ENCODE assay signal across 9 cellular contexts in genomic region chr16:57422026-57422944, GRCh38. TPM values are rescaled to one million over a fixed set of nuclear protein-coding genes. Genes with fewer than 3 reads are reported as not detected.
DNase-seq lines count a peak whose midpoint lies in the region; ATAC-seq and TF ChIP-seq lines count a peak whose summit lies in the region.
"Had no signal": no experiment of that assay in that cellular context is flagged by ENCODE, and none has a peak within 500 bp of the region (broad histone marks: within the 10 kb centered on the region; RNA-seq: fewer than 3 reads in every experiment).

No MANE protein-coding gene starts in this region.

- H3K9me3 ChIP-seq in AG04450 (ENCODE audit: control insufficient read depth, insufficient read depth, low read length) (no peaks in the 10 kb centered on the region), PC-3 (ENCODE audit: low read length) (no peaks in the 10 kb centered on the region), neural progenitor cell (ENCODE audit: low read depth) (no peaks in the 10 kb centered on the region)

- H2AFZ ChIP-seq in PC-3 (ENCODE audit: low read length) (no peak overlapping the region), neural progenitor cell (replicated peaks) (no peak overlapping the region)

- no peak overlapping the region for H3K4me3 Mint-ChIP-seq in neural progenitor cell
- H3K4me3 Mint-ChIP-seq: stimulated activated naive B cell treated with anti-CD40 and anti-IgM and Interleukin-4, amounts not matched to agents 10 μg/mL and 1 μg/mL and 100 μg/mL, for 72 hours had no signal

- peak; percentile 55 for ATAC-seq in PC-3
- no peak for ATAC-seq in GM21367 (IDR thresholded peaks at IDR 0.05; ENCODE audit: unreplicated experiment)
- ATAC-seq in HG03342 (IDR thresholded peaks at IDR 0.05; ENCODE audit: unreplicated experiment), result no peak
- no peak for ATAC-seq in GM21360 (IDR thresholded peaks at IDR 0.05; ENCODE audit: unreplicated experiment)

- TF ChIP-seq CTCF in AG04450 (IDR thresholded peaks at IDR 0.05; ENCODE audit: low read depth, low read length) (peak; percentile 86), PC-3 (conservative IDR thresholded peaks at IDR 0.05; ENCODE audit: low read depth, low read length) (peak; percentile 79), neural progenitor cell (IDR thresholded peaks at IDR 0.05) (peak; percentile 65)

- H3F3A ChIP-seq in PC-3 (ENCODE audit: low read length, unreplicated experiment), result no peaks in the 10 kb centered on the region
- peaks cover 7% of the 10 kb centered on the region for H3F3A ChIP-seq in neural progenitor cell (ENCODE audit: low read depth)

- no peaks in the 10 kb centered on the region for H3K27me3 ChIP-seq in AG04450 (ENCODE audit: control insufficient read depth, insufficient read depth, low read length)
- no peaks in the 10 kb centered on the region for H3K27me3 ChIP-seq in H7 (ENCODE audit: control insufficient read depth, insufficient read depth, low read length)
- H3K27me3 ChIP-seq in PC-3 (ENCODE audit: low read length), result no peaks in the 10 kb centered on the region
- H3K27me3 ChIP-seq in neural progenitor cell, result no peaks in the 10 kb centered on the region

- H3K4me1 Mint-ChIP-seq in neural progenitor cell, result peaks cover 23% of the 10 kb centered on the region

- intact Hi-C loops in PC-3 (cut with micrococcal nuclease), result loop anchor here (1.0 kb wide), 2 partner anchors 122 to 178 kb away; no protein-coding TSS in a partner anchor

- no peaks in the 10 kb centered on the region for H4K20me1 ChIP-seq in PC-3 (ENCODE audit: low read length)
- no peaks in the 10 kb centered on the region for H4K20me1 ChIP-seq in neural progenitor cell (ENCODE audit: low read depth)

- peaks cover 1% of the 10 kb centered on the region for H3K36me3 Mint-ChIP-seq in neural progenitor cell

- H3K4me1 ChIP-seq in PC-3 (ENCODE audit: insufficient read depth, low read length) (peaks cover 5% of the 10 kb centered on the region), neural progenitor cell (no peaks in the 10 kb centered on the region)

- BruUV-seq in PC-3 (replicated peaks; lab: Mats Ljungman, UMichigan), result no TSS peak

- DNase-seq in AG04450 (ENCODE audit: low read depth, low spot score) (peak; percentile 39), H7 (peak; percentile 71), PC-3 (peak; percentile 69), epidermal melanocyte (ENCODE audit: insufficient read length, low spot score) (peak; percentile 37), neural progenitor cell (ENCODE audit: low spot score) (peak; percentile 58)
- DNase-seq: stimulated activated naive B cell treated with anti-CD40 and anti-IgM and Interleukin-4, amounts not matched to agents 10 μg/mL and 1 μg/mL and 100 μg/mL, for 72 hours had no signal

- H3K9me2 ChIP-seq in PC-3 (replicated peaks; ENCODE audit: low read length), result no peaks in the 10 kb centered on the region

- H3K27ac ChIP-seq in AG04450 (ENCODE audit: low read depth, low read length), result no peak overlapping the region
- H3K27ac ChIP-seq in PC-3 (ENCODE audit: low read length), result no peak overlapping the region
- no peak overlapping the region for H3K27ac ChIP-seq in neural progenitor cell

- POLR2A ChIA-PET in AG04450 (lab: Yijun Ruan, JAX), result interaction anchor here (0.6 to 0.9 kb wide), 2 partner anchors 120 to 177 kb away, joined by 3 read pairs; partner anchors contain the start of gene ARL2BP
- POLR2A ChIA-PET in PC-3 (lab: Charles Lee; ENCODE audit: unreplicated experiment), result interaction anchor here (0.5 to 0.7 kb wide), 2 partner anchors 121 to 275 kb away, joined by 4 to 7 read pairs; no protein-coding TSS in a partner anchor

- peaks cover 2% of the 10 kb centered on the region for H3K9me3 Mint-ChIP-seq in neural progenitor cell
- H3K9me3 Mint-ChIP-seq: stimulated activated naive B cell treated with anti-CD40 and anti-IgM and Interleukin-4, amounts not matched to agents 10 μg/mL and 1 μg/mL and 100 μg/mL, for 72 hours had no signal

- H3K36me3 ChIP-seq in H7 (replicated peaks; ENCODE audit: control insufficient read depth, insufficient read depth, low read length) (no peaks in the 10 kb centered on the region), PC-3 (ENCODE audit: low read depth, low read length) (no peaks in the 10 kb centered on the region), neural progenitor cell (no peaks in the 10 kb centered on the region)

- H3K4me3 ChIP-seq in AG04450 (ENCODE audit: low read depth, low read length) (no peak overlapping the region), H7 (ENCODE audit: insufficient read depth, low read depth, low read length) (no peak overlapping the region), PC-3 (ENCODE audit: low read length) (no peak overlapping the region), neural progenitor cell (no peak overlapping the region)

- peak overlapping the region; percentile 27 for H3K27ac Mint-ChIP-seq in neural progenitor cell
- H3K27ac Mint-ChIP-seq: stimulated activated naive B cell treated with anti-CD40 and anti-IgM and Interleukin-4, amounts not matched to agents 10 μg/mL and 1 μg/mL and 100 μg/mL, for 72 hours had no signal

- peak overlapping the region; percentile 37; the same call in 1 of the 2 replicates for H3K4me2 ChIP-seq in PC-3 (ENCODE audit: low read length)
- H3K4me2 ChIP-seq in neural progenitor cell, result no peak overlapping the region

- H3K9ac ChIP-seq in PC-3 (ENCODE audit: low read length), result no peak overlapping the region
- H3K9ac ChIP-seq in neural progenitor cell, result no peak overlapping the region

- H3K79me2 ChIP-seq in PC-3 (ENCODE audit: low read length) (no peaks in the 10 kb centered on the region), neural progenitor cell (ENCODE audit: low read depth) (no peaks in the 10 kb centered on the region)

- H3K27me3 Mint-ChIP-seq in neural progenitor cell (ENCODE audit: insufficient read depth, low read depth), result peaks cover 2% of the 10 kb centered on the region
- H3K27me3 Mint-ChIP-seq: stimulated activated naive B cell treated with anti-CD40 and anti-IgM and Interleukin-4, amounts not matched to agents 10 μg/mL and 1 μg/mL and 100 μg/mL, for 72 hours had no signal

- CTCF ChIA-PET in AG04450 (lab: Charles Lee), result interaction anchor here (0.6 to 10.1 kb wide), 15 partner anchors 9 to 338 kb away, joined by 3 to 286 read pairs (median 4); partner anchors contain the start of genes CPNE2 and POLR2C
- CTCF ChIA-PET in PC-3 (lab: Charles Lee), result interaction anchor here (0.5 to 1.0 kb wide), 4 partner anchors 25 to 122 kb away, joined by 3 to 17 read pairs (median 5); partner anchors contain the start of genes CIAPIN1 and COQ9

RNA-seq across cellular contexts. Expression of gene CCL17, which starts 17.7 kb away (rescaled TPM):
- polyA plus RNA-seq in AG04450 (2011; rRNA removed), result not detected in 2 replicates
- polyA minus RNA-seq in AG04450 (2011; rRNA and poly(A)+ RNA removed), result not detected in 2 replicates
- total RNA-seq in H7 (2014; rRNA removed; shearing (Covaris generic)), result not detected in 2 replicates
- not detected in 2 replicates for total RNA-seq in PC-3 (2014; rRNA removed)
- not detected in 2 replicates for total RNA-seq in neural progenitor cell (ENCODE audit: low replicate concordance)

RNA-seq across cellular contexts. Expression of gene CIAPIN1, which starts 24.9 kb away (rescaled TPM):
- 48.6 and 49.7 TPM in 2 replicates for polyA plus RNA-seq in AG04450 (2011; rRNA removed)
- polyA minus RNA-seq in AG04450 (2011; rRNA and poly(A)+ RNA removed), result 24.1 and 24.3 TPM in 2 replicates
- total RNA-seq in H7 (2014; rRNA removed; shearing (Covaris generic)), result 114 and 134 TPM in 2 replicates
- total RNA-seq in PC-3 (2014; rRNA removed), result 35.6 and 48.6 TPM in 2 replicates
- total RNA-seq in neural progenitor cell (ENCODE audit: low replicate concordance), result 89.2 and 95.9 TPM in 2 replicates

RNA-seq across cellular contexts. Expression of gene COQ9, which starts 25.0 kb away (rescaled TPM):
- 59.0 and 60.3 TPM in 2 replicates for polyA plus RNA-seq in AG04450 (2011; rRNA removed)
- polyA minus RNA-seq in AG04450 (2011; rRNA and poly(A)+ RNA removed), result 39.3 and 40.0 TPM in 2 replicates
- total RNA-seq in H7 (2014; rRNA removed; shearing (Covaris generic)), result 43.3 and 59.6 TPM in 2 replicates
- total RNA-seq in PC-3 (2014; rRNA removed) (67.0 and 67.4 TPM in 2 replicates), neural progenitor cell (ENCODE audit: low replicate concordance) (20.2 and 20.3 TPM in 2 replicates)

RNA-seq across cellular contexts. Expression of gene POLR2C, which starts 40.2 kb away (rescaled TPM):
- 143 and 149 TPM in 2 replicates for polyA plus RNA-seq in AG04450 (2011; rRNA removed)
- polyA minus RNA-seq in AG04450 (2011; rRNA and poly(A)+ RNA removed), result 148 and 173 TPM in 2 replicates
- 178 and 189 TPM in 2 replicates for total RNA-seq in H7 (2014; rRNA removed; shearing (Covaris generic))
- total RNA-seq in PC-3 (2014; rRNA removed) (83.2 and 114 TPM in 2 replicates), neural progenitor cell (ENCODE audit: low replicate concordance) (58.4 and 97.4 TPM in 2 replicates)

RNA-seq across cellular contexts. Expression of gene CX3CL1, which starts 50.0 kb away (rescaled TPM):
- 0.48 TPM in 2 replicates for polyA plus RNA-seq in AG04450 (2011; rRNA removed)
- 0.32 and 0.56 TPM in 2 replicates for polyA minus RNA-seq in AG04450 (2011; rRNA and poly(A)+ RNA removed)
- 0.67 and 2.1 TPM in 2 replicates for total RNA-seq in H7 (2014; rRNA removed; shearing (Covaris generic))
- 0.35 TPM in 1 of 2 replicates, not detected in the other for total RNA-seq in PC-3 (2014; rRNA removed)
- total RNA-seq in neural progenitor cell (ENCODE audit: low replicate concordance), result 0.65 and 0.96 TPM in 2 replicates
